In the genomic region with DNA sequence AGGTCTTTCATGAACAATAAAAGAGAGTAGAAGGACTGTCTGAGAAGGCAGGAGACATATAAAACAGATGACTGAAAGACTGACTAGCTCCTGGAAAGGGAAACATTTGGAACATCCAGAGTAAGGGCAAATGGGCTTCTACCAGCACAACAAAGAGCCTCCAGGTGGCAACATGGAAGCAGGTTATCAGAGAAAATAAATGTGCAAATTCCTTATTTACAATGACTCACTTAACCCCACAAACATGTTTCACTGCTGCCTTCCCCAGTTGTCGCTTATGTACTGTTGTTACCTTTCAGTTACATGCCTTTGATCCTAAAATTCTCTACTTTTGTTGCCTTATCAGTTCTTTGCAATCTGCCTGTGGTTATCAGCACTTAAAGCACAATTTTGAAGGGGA, we compare ENCODE assay signal across 17 cellular contexts.
"Had no signal": no experiment of that assay in that cellular context is flagged by ENCODE, and none has a peak within 500 bp of the region (broad histone marks: within the 10 kb centered on the region; RNA-seq: fewer than 3 reads in every experiment).

No MANE protein-coding gene starts in this region.

- H3K9me3 ChIP-seq: left lung, psoas muscle, right lobe of liver, upper lobe of left lung had no signal

- H3K27me3 ChIP-seq: brain microvascular endothelial cell, left lung, right lobe of liver, upper lobe of left lung had no signal

- H3K27ac Mint-ChIP-seq: activated naive CD8-positive, alpha-beta T cell treated with anti-CD3 and anti-CD28 coated beads for 36 hours; memory B cell; nephron progenitor cell; T-helper 2 cell treated with Interferon-gamma antibody and Interleukin-4, amounts not matched to agents 5 μg/mL and 100 μg/mL, for 36 hours had no signal

- H3K9me3 Mint-ChIP-seq: activated naive CD8-positive, alpha-beta T cell treated with anti-CD3 and anti-CD28 coated beads for 36 hours; activated T-cell treated with anti-CD3 and anti-CD28 coated beads, Interleukin-2, amount 50 U/mL, for 4 hours; memory B cell; nephron progenitor cell; T-helper 2 cell treated with Interferon-gamma antibody and Interleukin-4, amounts not matched to agents 5 μg/mL and 100 μg/mL, for 36 hours had no signal

- H3K4me3 ChIP-seq: left lung, psoas muscle, right lobe of liver, upper lobe of left lung had no signal

- H3K36me3 ChIP-seq: brain microvascular endothelial cell had no signal

- H3K4me3 Mint-ChIP-seq: activated naive CD8-positive, alpha-beta T cell treated with anti-CD3 and anti-CD28 coated beads for 36 hours; activated T-cell treated with anti-CD3 and anti-CD28 coated beads, Interleukin-2, amount 50 U/mL, for 4 hours; memory B cell; nephron progenitor cell; T-helper 2 cell treated with Interferon-gamma antibody and Interleukin-4, amounts not matched to agents 5 μg/mL and 100 μg/mL, for 36 hours had no signal

- H3K27ac ChIP-seq: brain microvascular endothelial cell, left lung, psoas muscle, right lobe of liver, upper lobe of left lung had no signal

- H3K4me1 Mint-ChIP-seq: memory B cell had no signal

- ATAC-seq: activated T-cell treated with anti-CD3 and anti-CD28 coated beads, Interleukin-2, amount 50 U/mL, for 4 hours; left lung; psoas muscle had no signal

- DNase-seq: activated CD4-positive, alpha-beta T cell treated with anti-CD3 and anti-CD28 coated beads, Interleukin-2, amount 50 U/mL, for 4 hours; activated CD4-positive, CD25-positive, alpha-beta regulatory T cell treated with anti-CD3 and anti-CD28 coated beads, Interleukin-2, amount 50 U/mL, for 72 hours; activated effector memory CD4-positive, alpha-beta T cell treated with anti-CD3 and anti-CD28 coated beads, Interleukin-2, amount 50 U/mL, for 16 hours; activated naive CD8-positive, alpha-beta T cell treated with anti-CD3 and anti-CD28 coated beads for 36 hours; activated T-cell treated with anti-CD3 and anti-CD28 coated beads, Interleukin-2, amount 50 U/mL, for 4 hours; brain microvascular endothelial cell; cerebellar nuclear complex; foreskin melanocyte; head of caudate nucleus; left lung; nephron progenitor cell; psoas muscle; right lobe of liver; stimulated activated naive CD4-positive, alpha-beta T cell treated with Interleukin-2 at 50 U/mL for 16 hours; upper lobe of left lung had no signal

- H3K4me1 ChIP-seq: left lung, psoas muscle, right lobe of liver, upper lobe of left lung had no signal

- H3K27me3 Mint-ChIP-seq: activated naive CD8-positive, alpha-beta T cell treated with anti-CD3 and anti-CD28 coated beads for 36 hours; memory B cell had no signal
